32 cellular contexts compared by ENCODE assay signal in genomic region chr15:60221356-60221755, GRCh38.
DNase-seq lines count a peak whose midpoint lies in the region; ATAC-seq and TF ChIP-seq lines count a peak whose summit lies in the region.
"Had no signal": no experiment of that assay in that cellular context is flagged by ENCODE, and none has a peak within 500 bp of the region (broad histone marks: within the 10 kb centered on the region; RNA-seq: fewer than 3 reads in every experiment).

No MANE protein-coding gene starts in this region.

- H3K18ac ChIP-seq in trophoblast cell (ENCODE audit: low read length): no peak overlapping the region

- peak; percentile 11 for DNase-seq in COLO829 (ENCODE audit: low spot score)
- peak; percentile 90 for DNase-seq in SK-MEL-5 (ENCODE audit: low read depth, low spot score)
- peak; percentile 81 for DNase-seq in foreskin melanocyte
- no peak for DNase-seq in central memory CD4-positive, alpha-beta T cell
- DNase-seq in amygdala (lab: John Stamatoyannopoulos, UW): no peak
- no peak for DNase-seq in trophoblast cell
- DNase-seq: 8988T; ACHN; AML-193; BE2C; C1 segment of cervical spinal cord; Caco-2; Calu3; CD4-positive, alpha-beta memory T cell; CD4-positive, alpha-beta T cell; CD4-positive, CD25-positive, alpha-beta regulatory T cell; CD8-positive, alpha-beta memory T cell; CD8-positive, alpha-beta T cell; COR-L47; DMS 273 treated with DMSO at 0.1 percent for 48 hours; DMS153; DMS79; DMS79 treated with DMSO at 0.1 percent for 48 hours; DND-41; EL had no signal

- no peak overlapping the region for H2BK120ac ChIP-seq in trophoblast cell (ENCODE audit: insufficient read depth, low read length, poor library complexity)

- no peak overlapping the region for H2BK5ac ChIP-seq in trophoblast cell (ENCODE audit: low read depth, low read length, poor library complexity)

- H4K91ac ChIP-seq in trophoblast cell (ENCODE audit: low read depth, low read length): no peak overlapping the region

- H3K27me3 ChIP-seq in trophoblast cell (ENCODE audit: insufficient read depth, low read length): no peaks in the 10 kb centered on the region
- H3K27me3 ChIP-seq: BLaER1; BLaER1 treated with 17β-estradiol and CSF1 and Interleukin-3, amounts not matched to agents 10 nM and 100 nM had no signal

- TF ChIP-seq CTCF in VCaP (conservative IDR thresholded peaks at IDR 0.05): no peak

- ATAC-seq in HG02981 (IDR thresholded peaks at IDR 0.05; ENCODE audit: unreplicated experiment): no peak
- ATAC-seq: A549; CD8-positive, alpha-beta T cell had no signal

- H2AFZ ChIP-seq in trophoblast cell (ENCODE audit: insufficient read depth, low read length, poor library complexity): no peak overlapping the region

- no peaks in the 10 kb centered on the region for H3K79me1 ChIP-seq in trophoblast cell (ENCODE audit: low read length)

- no peak overlapping the region for H3K9ac ChIP-seq in trophoblast cell (ENCODE audit: low read length)
- H3K9ac ChIP-seq: BLaER1; BLaER1 treated with 17β-estradiol and CSF1 and Interleukin-3, amounts not matched to agents 10 nM and 100 nM had no signal

- peak overlapping the region; percentile 84 for H3K27ac ChIP-seq in VCaP
- H3K27ac ChIP-seq in trophoblast cell (ENCODE audit: low read depth, low read length): no peak overlapping the region
- H3K27ac ChIP-seq: 22Rv1; A549; BLaER1; BLaER1 treated with 17β-estradiol and CSF1 and Interleukin-3, amounts not matched to agents 10 nM and 100 nM; C4-2B had no signal

- H3K23ac ChIP-seq in trophoblast cell (ENCODE audit: low read length): no peak overlapping the region

- H2BK12ac ChIP-seq in trophoblast cell (ENCODE audit: low read length): no peak overlapping the region

- H3K14ac ChIP-seq in trophoblast cell (ENCODE audit: low read length): no peak overlapping the region

- no peaks in the 10 kb centered on the region for H3K79me2 ChIP-seq in trophoblast cell (ENCODE audit: control insufficient read depth, insufficient read depth, low read length, poor library complexity)

- H4K8ac ChIP-seq in trophoblast cell (ENCODE audit: low read depth, low read length): no peak overlapping the region

- in situ Hi-C loops in SK-MEL-5 (cut with HindIII; ENCODE audit: low pct_unique_long_range_greater_than_20kb, low sequenced_read_pairs): no loop called here

- no peak overlapping the region for H3K4me3 ChIP-seq in trophoblast cell (ENCODE audit: low read depth, low read length)
- H3K4me3 ChIP-seq: A549; BLaER1; BLaER1 treated with 17β-estradiol and CSF1 and Interleukin-3, amounts not matched to agents 10 nM and 100 nM had no signal

- H3K4ac ChIP-seq in trophoblast cell (ENCODE audit: low read depth, low read length): no peak overlapping the region

- no peaks in the 10 kb centered on the region for H3K4me1 ChIP-seq in trophoblast cell (ENCODE audit: control insufficient read depth in 1 of 2, insufficient read depth in 2 of 2, low read length in 2 of 2)
- H3K4me1 ChIP-seq: A549; BE2C; BLaER1; BLaER1 treated with 17β-estradiol and CSF1 and Interleukin-3, amounts not matched to agents 10 nM and 100 nM; Caco-2 had no signal

- no peaks in the 10 kb centered on the region for H3K36me3 ChIP-seq in trophoblast cell (ENCODE audit: control insufficient read depth in 1 of 2, insufficient read depth in 2 of 2, low read length in 2 of 2)
- H3K36me3 ChIP-seq: BE2C; BLaER1; BLaER1 treated with 17β-estradiol and CSF1 and Interleukin-3, amounts not matched to agents 10 nM and 100 nM had no signal

- H3K9me3 ChIP-seq in trophoblast cell (ENCODE audit: insufficient read depth, low read depth, low read length): no peaks in the 10 kb centered on the region
- H3K9me3 ChIP-seq: A549; BE2C; BLaER1; BLaER1 treated with 17β-estradiol and CSF1 and Interleukin-3, amounts not matched to agents 10 nM and 100 nM; Caco-2 had no signal

- H4K12ac ChIP-seq in trophoblast cell (ENCODE audit: low read depth, low read length): no peak overlapping the region

- H3K4me2 ChIP-seq in trophoblast cell (ENCODE audit: low read length): no peak overlapping the region
- H3K4me2 ChIP-seq: A549; BLaER1; BLaER1 treated with 17β-estradiol and CSF1 and Interleukin-3, amounts not matched to agents 10 nM and 100 nM had no signal

- H2AK5ac ChIP-seq in trophoblast cell (ENCODE audit: low read length): no peak overlapping the region

Comparison
In these comparisons a context has a peak if more than half of its experiments do, and no peak if none do; other contexts are left out.
1. DNase-seq: peak in COLO829 (single experiment), SK-MEL-5 (single experiment) and foreskin melanocyte (single experiment); none in central memory CD4-positive, alpha-beta T cell (single experiment), amygdala (0 of 56) and trophoblast cell (0 of 2).